ENCODE assay signal across 18 cellular contexts in the genomic region with DNA sequence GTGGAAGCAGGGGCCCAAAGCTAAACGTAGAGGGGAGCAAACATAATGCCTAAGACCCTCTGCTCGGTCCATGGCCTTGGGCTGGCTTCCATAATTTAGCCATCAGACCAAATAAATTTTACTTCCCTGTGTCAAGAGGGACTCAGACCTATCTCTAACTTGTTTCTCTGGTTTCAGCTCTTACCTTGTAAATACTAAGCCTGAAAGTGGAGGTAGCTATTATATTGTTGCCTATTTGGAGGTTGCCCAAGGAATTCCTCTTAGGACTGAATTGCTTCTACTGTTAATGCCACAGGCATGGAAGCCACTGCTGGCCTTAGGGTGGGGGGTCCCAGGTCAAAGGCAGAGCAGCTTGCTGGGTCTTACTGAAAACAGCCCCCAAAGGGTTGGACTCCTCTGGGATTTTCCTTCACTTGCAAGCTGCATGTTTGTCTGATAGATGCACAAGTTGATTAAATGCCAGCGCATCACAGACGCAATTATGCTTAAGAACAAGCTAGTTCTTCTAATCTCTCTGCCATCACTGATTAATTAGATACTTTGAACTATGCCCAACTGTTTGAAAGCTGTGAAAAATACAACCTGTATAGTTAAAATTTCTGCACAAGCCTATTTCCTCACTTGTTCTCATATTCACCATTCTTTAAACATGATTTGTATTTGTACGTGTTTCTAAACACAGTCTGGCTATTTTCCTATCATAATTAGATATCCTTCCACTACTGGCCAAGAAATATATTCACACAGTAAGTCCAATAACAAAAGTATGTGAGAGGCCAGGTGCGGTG.
A peak's percentile ranks its signal among the peaks of the same experiment; 100 is the strongest.
DNase-seq lines count a peak whose midpoint lies in the region; ATAC-seq and TF ChIP-seq lines count a peak whose summit lies in the region.
"Had no signal": no experiment of that assay in that cellular context is flagged by ENCODE, and none has a peak within 500 bp of the region (broad histone marks: within the 10 kb centered on the region; RNA-seq: fewer than 3 reads in every experiment).

No MANE protein-coding gene starts in this region.

- peaks cover 17% of the 10 kb centered on the region for H3K36me3 Mint-ChIP-seq in GM23338 (ENCODE audit: low read depth)

- no peak overlapping the region for H2AFZ ChIP-seq in GM23338

- no peaks in the 10 kb centered on the region for H3K4me1 ChIP-seq in GM23338 (ENCODE audit: insufficient read depth)
- no peaks in the 10 kb centered on the region for H3K4me1 ChIP-seq in left lung
- H3K4me1 ChIP-seq in sigmoid colon = no peaks in the 10 kb centered on the region

- H3K27ac ChIP-seq in GM23338 (ENCODE audit: low read depth) (0 out of 2 replicates have a peak overlapping the region, but pooled peaks have one; percentile 14), VCaP (peak overlapping the region; percentile 71), left lung (peak overlapping the region in 1 of 2 donors; percentile 9), sigmoid colon (no peak overlapping the region)
- H3K27ac ChIP-seq: BLaER1, RWPE1 had no signal

- no peaks in the 10 kb centered on the region for H3K79me2 ChIP-seq in GM23338 (replicated peaks; ENCODE audit: insufficient read depth)

- intact Hi-C loops in left lung (cut with DNase I) (no loop called here), sigmoid colon (cut with DNase I) (no loop called here)

- H3K27me3 ChIP-seq in GM23338 (ENCODE audit: insufficient read depth) = no peaks in the 10 kb centered on the region
- H3K27me3 ChIP-seq in left lung = no peaks in the 10 kb centered on the region
- H3K27me3 ChIP-seq in sigmoid colon = no peaks in the 10 kb centered on the region
- H3K27me3 ChIP-seq: BLaER1 had no signal

- no peak overlapping the region for H3K4me2 ChIP-seq in GM23338
- H3K4me2 ChIP-seq: BLaER1 had no signal

- DNase-seq in GM23338 (ENCODE audit: low spot score) (no peak), left lung (no peak), sigmoid colon (peak; percentile 28), erythroblast (lab: John Stamatoyannopoulos, UW) (no peak)
- DNase-seq: CD8-positive, alpha-beta T cell; H9; NCI-H1105; NCI-H2081; NCI-H2171 treated with DMSO at 0.1 percent for 48 hours; NCI-H446 treated with DMSO at 0.1 percent for 48 hours; NCI-H748 treated with DMSO at 0.1 percent for 48 hours; SIG-M5 had no signal

- no peaks in the 10 kb centered on the region for H3K27me3 Mint-ChIP-seq in GM23338 (ENCODE audit: insufficient read depth, low read depth, poor library complexity)

- H3K9me3 ChIP-seq in left lung (peaks cover 0 to 4% of the 10 kb centered on the region in 2 donors), sigmoid colon (peaks cover 0 to 4% (median 0%) of the 10 kb centered on the region in 4 donors)

- H3K9me2 ChIP-seq in GM23338 (ENCODE audit: insufficient read depth) = peaks cover 8% of the 10 kb centered on the region

- H3K36me3 ChIP-seq in GM23338 (ENCODE audit: insufficient read depth) (peaks cover 12% of the 10 kb centered on the region; the same call in 1 of the 2 replicates), left lung (peaks cover 0 to 32% of the 10 kb centered on the region in 2 donors), sigmoid colon (peaks cover 0 to 31% (median 10%) of the 10 kb centered on the region in 4 donors)

- H3K27ac Mint-ChIP-seq in GM23338 = no peak overlapping the region; the same call in 1 of the 2 replicates
- H3K27ac Mint-ChIP-seq: CD8-positive, alpha-beta T cell had no signal

- TF ChIP-seq POLR2A in sigmoid colon (IDR thresholded peaks at IDR 0.05) (no peak), erythroblast (IDR thresholded peaks at IDR 0.05; ENCODE audit: low read length) (no peak)

- H3F3A ChIP-seq in GM23338 (replicated peaks; ENCODE audit: low read depth) = 0 out of 2 replicates have a peak, but pooled peaks cover 6% of the 10 kb centered on the region

- H4K20me1 ChIP-seq in GM23338 (replicated peaks; ENCODE audit: insufficient read depth) = no peaks in the 10 kb centered on the region
- H4K20me1 ChIP-seq: BLaER1 had no signal

- peaks cover 9% of the 10 kb centered on the region; the same call in 2 of the 3 replicates for H3K9me3 Mint-ChIP-seq in GM23338

- H3K4me3 ChIP-seq in GM23338 (no peak overlapping the region), left lung (no peak overlapping the region), sigmoid colon (no peak overlapping the region)
- H3K4me3 ChIP-seq: BLaER1 had no signal

- ATAC-seq in GM23338 = no peak
- peak; percentile 82 for ATAC-seq in left lung
- ATAC-seq in GM19328 (IDR thresholded peaks at IDR 0.05; ENCODE audit: unreplicated experiment) = no peak
- no peak for ATAC-seq in GM18867 (IDR thresholded peaks at IDR 0.05; ENCODE audit: unreplicated experiment)
- ATAC-seq: CD8-positive, alpha-beta T cell; SK-N-SH treated with all-trans-retinoic acid at 6 μM for 48 hours had no signal

- TF ChIP-seq CTCF in GM23338 (conservative IDR thresholded peaks at IDR 0.05; ENCODE audit: low read depth in 2 of 2) (no peak), VCaP (conservative IDR thresholded peaks at IDR 0.05) (no peak), left lung (IDR thresholded peaks at IDR 0.05) (no peak), sigmoid colon (IDR thresholded peaks at IDR 0.05) (no peak)

- WGBS in sigmoid colon, 2 donors = 76 to 92% methylated on average over 6 of the region's 6 CpGs

- H3K4me1 Mint-ChIP-seq in GM23338 = no peaks in the 10 kb centered on the region
- H3K4me1 Mint-ChIP-seq: H9 had no signal

- TF ChIP-seq EP300 in sigmoid colon (IDR thresholded peaks at IDR 0.05) = no peak

- H3K4me3 Mint-ChIP-seq in GM23338 = no peak overlapping the region; the same call in 2 of the 3 replicates
- H3K4me3 Mint-ChIP-seq: CD8-positive, alpha-beta T cell; H9 had no signal

TF ChIP-seq in GM23338, 12 proteins besides CTCF, POLR2A, EP300 and RAD21 (continues in another document):
- TF ChIP-seq REST (IDR thresholded peaks at IDR 0.05; ENCODE audit: unreplicated experiment) = no peak
- no peak for TF ChIP-seq STAT1 (IDR thresholded peaks at IDR 0.05; ENCODE audit: unreplicated experiment)
- TF ChIP-seq ZNF331 (CRISPR knock-in tag; IDR thresholded peaks at IDR 0.05; ENCODE audit: low read depth) = no peak
- TF ChIP-seq CREB1 (CRISPR knock-in tag; IDR thresholded peaks at IDR 0.05; ENCODE audit: low read depth) = no peak
- no peak for TF ChIP-seq POLR2AphosphoS5 (IDR thresholded peaks at IDR 0.05; ENCODE audit: low read depth)
- TF ChIP-seq, protein P1, sequence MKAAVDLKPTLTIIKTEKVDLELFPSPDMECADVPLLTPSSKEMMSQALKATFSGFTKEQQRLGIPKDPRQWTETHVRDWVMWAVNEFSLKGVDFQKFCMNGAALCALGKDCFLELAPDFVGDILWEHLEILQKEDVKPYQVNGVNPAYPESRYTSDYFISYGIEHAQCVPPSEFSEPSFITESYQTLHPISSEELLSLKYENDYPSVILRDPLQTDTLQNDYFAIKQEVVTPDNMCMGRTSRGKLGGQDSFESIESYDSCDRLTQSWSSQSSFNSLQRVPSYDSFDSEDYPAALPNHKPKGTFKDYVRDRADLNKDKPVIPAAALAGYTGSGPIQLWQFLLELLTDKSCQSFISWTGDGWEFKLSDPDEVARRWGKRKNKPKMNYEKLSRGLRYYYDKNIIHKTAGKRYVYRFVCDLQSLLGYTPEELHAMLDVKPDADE (IDR thresholded peaks at IDR 0.05) = no peak
- no peak for TF ChIP-seq ZNF114 (CRISPR knock-in tag; IDR thresholded peaks at IDR 0.05)
- TF ChIP-seq JUNB (IDR thresholded peaks at IDR 0.05; ENCODE audit: unreplicated experiment) = no peak

Comparison
In these comparisons a context has a peak if more than half of its experiments do, and no peak if none do; other contexts are left out.
1. H3K27ac ChIP-seq: peak in GM23338 (single experiment) and VCaP (single experiment); none in sigmoid colon (0 of 4).